ENCODE assay signal across 14 cellular contexts in genomic region chr7:75946207-75946855, GRCh38. TPM values are rescaled to one million over a fixed set of nuclear protein-coding genes. Genes with fewer than 3 reads are reported as not detected.
DNase-seq lines count a peak whose midpoint lies in the region; ATAC-seq and TF ChIP-seq lines count a peak whose summit lies in the region.
"Had no signal": no experiment of that assay in that cellular context is flagged by ENCODE, and none has a peak within 500 bp of the region (broad histone marks: within the 10 kb centered on the region; RNA-seq: fewer than 3 reads in every experiment).

No MANE protein-coding gene starts in this region.

- no peak for DNase-seq in CD14-positive monocyte (ENCODE audit: low spot score)
- peak; percentile 28 to 63 for DNase-seq in NCI-H187 (lab: John Stamatoyannopoulos, UW)
- DNase-seq in epithelial cell of prostate (ENCODE audit: low read depth, low spot score) = no peak
- DNase-seq in naive thymus-derived CD8-positive, alpha-beta T cell = peak in 6 of 10 donors; percentile 4 to 44 (median 8)
- DNase-seq in stimulated activated CD4-positive, alpha-beta T cell treated with anti-CD3 and anti-CD28 coated beads, Interleukin-4, amount 100 ng/mL, for 1 hour = no peak
- DNase-seq in kidney glomerular epithelial cell (lab: John Stamatoyannopoulos, UW) = no peak
- no peak for DNase-seq in COR-L47 (lab: John Stamatoyannopoulos, UW)
- no peak for DNase-seq in SW 1271 (lab: John Stamatoyannopoulos, UW)
- DNase-seq: activated CD4-positive, CD25-positive, alpha-beta regulatory T cell; activated naive CD4-positive, alpha-beta T cell treated with anti-CD3 and anti-CD28 coated beads for 36 hours; NCI-H2171; stimulated activated CD4-positive, alpha-beta T cell treated with anti-CD3 and anti-CD28 coated beads, Interleukin-12 subunit alpha, Interleukin-12 subunit beta, amount 100 ng/mL, for 4 hours had no signal

- no peak overlapping the region for H3K4me3 Mint-ChIP-seq in CD14-positive monocyte
- H3K4me3 Mint-ChIP-seq in naive thymus-derived CD8-positive, alpha-beta T cell = peak overlapping the region in 1 of 10 donors; percentile 22
- H3K4me3 Mint-ChIP-seq: activated naive CD4-positive, alpha-beta T cell treated with anti-CD3 and anti-CD28 coated beads for 36 hours; stimulated activated naive CD8-positive, alpha-beta T cell treated with anti-CD3 and anti-CD28 coated beads, Interleukin-15, Interleukin-2, amounts not matched to agents 100 ng/mL and 50 ng/mL, for 24 hours; T-helper 1 cell treated with Interleukin-12 subunit alpha and Interleukin-12 subunit beta and Interleukin-4 antibody, amounts not matched to agents 30 μg/mL and 1 μg/mL, for 36 hours had no signal

- peak overlapping the region; percentile 87 for H3K27ac ChIP-seq in epithelial cell of prostate

- H3K4me1 Mint-ChIP-seq in CD14-positive monocyte = peaks cover 58% of the 10 kb centered on the region
- peaks cover 10 to 38% (median 22%) of the 10 kb centered on the region in 4 donors for H3K4me1 Mint-ChIP-seq in naive thymus-derived CD8-positive, alpha-beta T cell

- intact Hi-C loops in CD14-positive monocyte (cut with micrococcal nuclease) = no loop called here

- peak overlapping the region; percentile 86 to 95 (median 92) for H3K27ac Mint-ChIP-seq in CD14-positive monocyte
- H3K27ac Mint-ChIP-seq in naive thymus-derived CD8-positive, alpha-beta T cell = peak overlapping the region in 5 of 10 donors; percentile 11 to 58 (median 36)
- H3K27ac Mint-ChIP-seq: activated naive CD4-positive, alpha-beta T cell treated with anti-CD3 and anti-CD28 coated beads for 36 hours; stimulated activated naive CD8-positive, alpha-beta T cell treated with anti-CD3 and anti-CD28 coated beads, Interleukin-15, Interleukin-2, amounts not matched to agents 100 ng/mL and 50 ng/mL, for 24 hours had no signal

- POLR2A ChIA-PET in naive thymus-derived CD8-positive, alpha-beta T cell (lab: Charles Lee) = interaction anchor here (0.6 to 1.4 kb wide), 2 partner anchors 29 to 31 kb away, joined by 3 to 5 read pairs; no protein-coding TSS in a partner anchor

- H3K36me3 Mint-ChIP-seq in CD14-positive monocyte = peaks cover 24 to 45% of the 10 kb centered on the region in 2 donors
- peaks cover 0 to 10% (median 3%) of the 10 kb centered on the region in 3 donors for H3K36me3 Mint-ChIP-seq in naive thymus-derived CD8-positive, alpha-beta T cell

- H3K27me3 Mint-ChIP-seq in CD14-positive monocyte (ENCODE audit: low read depth in 3 of 3) = peaks cover 0 to 8% (median 6%) of the 10 kb centered on the region in 3 donors
- H3K27me3 Mint-ChIP-seq in naive thymus-derived CD8-positive, alpha-beta T cell = no peaks in the 10 kb centered on the region
- H3K27me3 Mint-ChIP-seq: stimulated activated naive CD8-positive, alpha-beta T cell treated with anti-CD3 and anti-CD28 coated beads, Interleukin-15, Interleukin-2, amounts not matched to agents 100 ng/mL and 50 ng/mL, for 24 hours had no signal

- TF ChIP-seq CTCF in CD14-positive monocyte (IDR thresholded peaks at IDR 0.05) = no peak

- H3K9me3 Mint-ChIP-seq in CD14-positive monocyte = no peaks in the 10 kb centered on the region
- no peaks in the 10 kb centered on the region for H3K9me3 Mint-ChIP-seq in naive thymus-derived CD8-positive, alpha-beta T cell
- H3K9me3 Mint-ChIP-seq: activated naive CD4-positive, alpha-beta T cell treated with anti-CD3 and anti-CD28 coated beads for 36 hours; stimulated activated naive CD8-positive, alpha-beta T cell treated with anti-CD3 and anti-CD28 coated beads, Interleukin-15, Interleukin-2, amounts not matched to agents 100 ng/mL and 50 ng/mL, for 24 hours; T-helper 1 cell treated with Interleukin-12 subunit alpha and Interleukin-12 subunit beta and Interleukin-4 antibody, amounts not matched to agents 30 μg/mL and 1 μg/mL, for 36 hours had no signal

- ATAC-seq in naive thymus-derived CD8-positive, alpha-beta T cell = peak; percentile 74 to 91

RNA-seq across cellular contexts. Expression of gene POR, which starts 31.4 kb away (rescaled TPM):
- polyA plus RNA-seq in CD14-positive monocyte = 100 to 1,000 TPM in 1 of 2 donors, 10 to 100 TPM in 1; 90.5 to 102 TPM
- total RNA-seq in naive thymus-derived CD8-positive, alpha-beta T cell = 10 to 100 TPM; 74.4 to 80.3 TPM
- 10 to 100 TPM; 32.6 to 51.0 (median 45.2) TPM for polyA plus RNA-seq in naive thymus-derived CD8-positive, alpha-beta T cell

RNA-seq across cellular contexts. Expression of gene TMEM120A, which starts 48.1 kb away (rescaled TPM):
- 10 to 100 TPM; 65.5 to 76.1 TPM for polyA plus RNA-seq in CD14-positive monocyte
- 10 to 100 TPM; 21.5 to 31.4 TPM for total RNA-seq in naive thymus-derived CD8-positive, alpha-beta T cell
- 10 to 100 TPM; 12.2 to 15.6 (median 14.8) TPM for polyA plus RNA-seq in naive thymus-derived CD8-positive, alpha-beta T cell

Comparison
In these comparisons a context has a peak if more than half of its experiments do, and no peak if none do; other contexts are left out.
1. DNase-seq: peak in NCI-H187 (2 of 2) and naive thymus-derived CD8-positive, alpha-beta T cell (6 of 10); none in CD14-positive monocyte (single experiment), epithelial cell of prostate (single experiment), stimulated activated CD4-positive, alpha-beta T cell treated with anti-CD3 and anti-CD28 coated beads, Interleukin-4, amount 100 ng/mL, for 1 hour (single experiment), kidney glomerular epithelial cell (single experiment), COR-L47 (single experiment) and SW 1271 (0 of 2).
2. RNA of gene TMEM120A, which starts 48.1 kb away (polyA plus RNA-seq): 65.5 to 76.1 TPM in CD14-positive monocyte; 12.2 to 15.6 TPM in naive thymus-derived CD8-positive, alpha-beta T cell; every median in the first group is over 4 times any median in the second.